37 cellular contexts compared by ENCODE assay signal in genomic region chr6:100514603-100515002, GRCh38. TPM values are rescaled to one million over a fixed set of nuclear protein-coding genes. Genes with fewer than 3 reads are reported as not detected.
"Had no signal": no experiment of that assay in that cellular context is flagged by ENCODE, and none has a peak within 500 bp of the region (broad histone marks: within the 10 kb centered on the region; RNA-seq: fewer than 3 reads in every experiment).

No MANE protein-coding gene starts in this region.

- H3K9me3 Mint-ChIP-seq: activated B cell treated with CpG ODN at 0.5 μM for 24 hours; activated CD4-positive, alpha-beta memory T cell treated with anti-CD3 and anti-CD28 coated beads for 36 hours; activated CD4-positive, alpha-beta T cell treated with anti-CD3 and anti-CD28 coated beads, Interleukin-2, amount 10 ng/mL, durations not matched to agents 24 days and 14 days; activated CD8-positive, alpha-beta T cell treated with anti-CD3 and anti-CD28 coated beads for 36 hours; activated naive CD4-positive, alpha-beta T cell treated with anti-CD3 and anti-CD28 coated beads for 36 hours; activated naive CD4-positive, alpha-beta T cell treated with anti-CD3 and anti-CD28 coated beads, Interleukin-2, amount 50 U/mL, for 72 hours; activated T-cell treated with anti-CD3 and anti-CD28 coated beads, Interleukin-2, amount 50 U/mL, for 4 hours; activated T-cell treated with anti-CD3 and anti-CD28 coated beads, Interleukin-2, amount 50 U/mL, for 72 hours; activated T-helper 1 cell treated with anti-CD3 and anti-CD28 coated beads, Interleukin-12 subunit alpha, Interleukin-12 subunit beta, Interleukin-2, Interleukin-4 antibody, amounts not matched to agents 30 ng/mL and 10 ng/mL and 1 ng/mL, durations not matched to agents 14 hours and 24 hours and 36 hours; T-helper 2 cell treated with Interferon-gamma antibody and Interleukin-4, amounts not matched to agents 5 μg/mL and 100 μg/mL, for 36 hours had no signal

- H3K9me3 ChIP-seq: adrenal gland, body of pancreas, breast epithelium, colonic mucosa had no signal

- H3K27me3 Mint-ChIP-seq: activated B cell treated with CpG ODN at 0.5 μM for 24 hours; activated CD4-positive, alpha-beta memory T cell treated with anti-CD3 and anti-CD28 coated beads for 36 hours; activated CD4-positive, alpha-beta T cell treated with anti-CD3 and anti-CD28 coated beads, Interleukin-2, amount 10 ng/mL, durations not matched to agents 24 days and 14 days; activated CD8-positive, alpha-beta T cell treated with anti-CD3 and anti-CD28 coated beads for 36 hours; activated naive CD8-positive, alpha-beta T cell treated with anti-CD3 and anti-CD28 coated beads for 36 hours; activated T-helper 17 cell treated with anti-CD3 and anti-CD28 coated beads, Interleukin-2, amount 50 U/mL, for 72 hours had no signal

- H3K27ac Mint-ChIP-seq: activated B cell treated with CpG ODN at 0.5 μM for 24 hours; activated CD4-positive, alpha-beta memory T cell treated with anti-CD3 and anti-CD28 coated beads for 36 hours; activated CD4-positive, alpha-beta T cell treated with anti-CD3 and anti-CD28 coated beads, Interleukin-2, amount 10 ng/mL, durations not matched to agents 24 days and 14 days; activated CD8-positive, alpha-beta T cell treated with anti-CD3 and anti-CD28 coated beads for 36 hours; activated naive CD4-positive, alpha-beta T cell treated with anti-CD3 and anti-CD28 coated beads for 36 hours; activated naive CD4-positive, alpha-beta T cell treated with anti-CD3 and anti-CD28 coated beads, Interleukin-2, amount 50 U/mL, for 72 hours; activated naive CD8-positive, alpha-beta T cell treated with anti-CD3 and anti-CD28 coated beads for 36 hours; activated T-cell treated with anti-CD3 and anti-CD28 coated beads, Interleukin-2, amount 50 U/mL, for 72 hours; activated T-helper 1 cell treated with anti-CD3 and anti-CD28 coated beads, Interleukin-12 subunit alpha, Interleukin-12 subunit beta, Interleukin-2, Interleukin-4 antibody, amounts not matched to agents 30 ng/mL and 10 ng/mL and 1 ng/mL, durations not matched to agents 14 hours and 24 hours and 36 hours; activated T-helper 17 cell treated with anti-CD3 and anti-CD28 coated beads, Interleukin-2, amount 50 U/mL, for 72 hours; T-helper 2 cell treated with Interferon-gamma antibody and Interleukin-4, amounts not matched to agents 5 μg/mL and 100 μg/mL, for 36 hours had no signal

- H3K27me3 ChIP-seq: adrenal gland, body of pancreas, brain microvascular endothelial cell, breast epithelium, colonic mucosa had no signal

- DNase-seq: activated B cell treated with CpG ODN at 0.5 μM for 24 hours; activated CD4-positive, alpha-beta memory T cell treated with anti-CD3 and anti-CD28 coated beads for 36 hours; activated CD4-positive, alpha-beta T cell treated with anti-CD3 and anti-CD28 coated beads for 4 hours; activated CD4-positive, alpha-beta T cell treated with anti-CD3 and anti-CD28 coated beads, Interleukin-2, amount 10 ng/mL, durations not matched to agents 24 days and 14 days; activated CD4-positive, alpha-beta T cell treated with anti-CD3 and anti-CD28 coated beads, Interleukin-2, amount 50 U/mL, for 1 hour; activated CD4-positive, alpha-beta T cell treated with anti-CD3 and anti-CD28 coated beads, Interleukin-2, amount 50 U/mL, for 4 hours; activated CD4-positive, CD25-positive, alpha-beta regulatory T cell treated with anti-CD3 and anti-CD28 coated beads, Interleukin-2, amount 50 U/mL, for 72 hours; activated CD8-positive, alpha-beta memory T cell treated with anti-CD3 and anti-CD28 coated beads, Interleukin-2, amount 50 U/mL, for 4 hours; activated CD8-positive, alpha-beta T cell treated with anti-CD3 and anti-CD28 coated beads for 36 hours; activated effector memory CD4-positive, alpha-beta T cell treated with anti-CD3 and anti-CD28 coated beads, Interleukin-2, amount 50 U/mL, for 16 hours; activated gamma-delta T cell treated with Interleukin-2 at 50 U/mL for 16 hours; activated naive CD4-positive, alpha-beta T cell; activated naive CD4-positive, alpha-beta T cell treated with anti-CD3 and anti-CD28 coated beads for 36 hours; activated naive CD4-positive, alpha-beta T cell treated with anti-CD3 and anti-CD28 coated beads, Interleukin-2, amount 50 U/mL, for 16 hours; activated naive CD8-positive, alpha-beta T cell treated with anti-CD3 and anti-CD28 coated beads for 36 hours; activated T-cell treated with anti-CD3 and anti-CD28 coated beads for 4 hours; activated T-cell treated with anti-CD3 and anti-CD28 coated beads, Interleukin-2, amount 50 U/mL, for 1 hour; activated T-cell treated with anti-CD3 and anti-CD28 coated beads, Interleukin-2, amount 50 U/mL, for 4 hours; activated T-cell treated with anti-CD3 and anti-CD28 coated beads, Interleukin-2, amount 50 U/mL, for 72 hours; adrenal gland; amniotic stem cell; aorta; body of pancreas; brain microvascular endothelial cell; central memory CD4-positive, alpha-beta T cell; cerebellar nuclear complex; colonic mucosa; T-helper 2 cell; T-helper 9 cell had no signal

- H3K4me3 Mint-ChIP-seq: activated B cell treated with CpG ODN at 0.5 μM for 24 hours; activated CD4-positive, alpha-beta memory T cell treated with anti-CD3 and anti-CD28 coated beads for 36 hours; activated CD4-positive, alpha-beta T cell treated with anti-CD3 and anti-CD28 coated beads, Interleukin-2, amount 10 ng/mL, durations not matched to agents 24 days and 14 days; activated CD8-positive, alpha-beta T cell treated with anti-CD3 and anti-CD28 coated beads for 36 hours; activated naive CD4-positive, alpha-beta T cell treated with anti-CD3 and anti-CD28 coated beads for 36 hours; activated naive CD8-positive, alpha-beta T cell treated with anti-CD3 and anti-CD28 coated beads for 36 hours; activated T-cell treated with anti-CD3 and anti-CD28 coated beads, Interleukin-2, amount 50 U/mL, for 4 hours; activated T-cell treated with anti-CD3 and anti-CD28 coated beads, Interleukin-2, amount 50 U/mL, for 72 hours; activated T-helper 1 cell treated with anti-CD3 and anti-CD28 coated beads, Interleukin-12 subunit alpha, Interleukin-12 subunit beta, Interleukin-2, Interleukin-4 antibody, amounts not matched to agents 30 ng/mL and 10 ng/mL and 1 ng/mL, durations not matched to agents 14 hours and 24 hours and 36 hours; activated T-helper 17 cell treated with anti-CD3 and anti-CD28 coated beads, Interleukin-2, amount 50 U/mL, for 72 hours; T-helper 2 cell treated with Interferon-gamma antibody and Interleukin-4, amounts not matched to agents 5 μg/mL and 100 μg/mL, for 36 hours had no signal

- H3K4me1 Mint-ChIP-seq: activated B cell treated with CpG ODN at 0.5 μM for 24 hours; activated CD4-positive, alpha-beta T cell treated with anti-CD3 and anti-CD28 coated beads, Interleukin-2, amount 10 ng/mL, durations not matched to agents 24 days and 14 days; activated naive CD8-positive, alpha-beta T cell treated with anti-CD3 and anti-CD28 coated beads for 36 hours; activated T-helper 17 cell treated with anti-CD3 and anti-CD28 coated beads, Interleukin-2, amount 50 U/mL, for 72 hours had no signal

- ATAC-seq: activated CD8-positive, alpha-beta T cell treated with anti-CD3 and anti-CD28 coated beads for 36 hours; activated naive CD4-positive, alpha-beta T cell treated with anti-CD3 and anti-CD28 coated beads, Interleukin-2, amount 50 U/mL, for 72 hours; activated T-cell treated with anti-CD3 and anti-CD28 coated beads, Interleukin-2, amount 50 U/mL, for 4 hours; activated T-cell treated with anti-CD3 and anti-CD28 coated beads, Interleukin-2, amount 50 U/mL, for 72 hours; activated T-helper 17 cell treated with anti-CD3 and anti-CD28 coated beads, Interleukin-2, amount 50 U/mL, for 72 hours; body of pancreas had no signal

- H3K27ac ChIP-seq: adrenal gland, body of pancreas, brain microvascular endothelial cell, breast epithelium, colonic mucosa, VCaP had no signal

- H3K4me1 ChIP-seq: adrenal gland, breast epithelium, colonic mucosa had no signal

RNA-seq across cellular contexts. Expression of gene SIM1, which starts 49.9 kb away (rescaled TPM):
- total RNA-seq: activated B cell treated with CpG ODN at 0.5 μM for 24 hours; activated CD4-positive, alpha-beta memory T cell treated with anti-CD3 and anti-CD28 coated beads for 36 hours; activated CD4-positive, alpha-beta T cell treated with anti-CD3 and anti-CD28 coated beads, Interleukin-2, amount 10 ng/mL, durations not matched to agents 24 days and 14 days; activated CD8-positive, alpha-beta memory T cell treated with anti-CD3 and anti-CD28 coated beads for 36 hours; activated CD8-positive, alpha-beta T cell treated with anti-CD3 and anti-CD28 coated beads for 36 hours; activated naive CD4-positive, alpha-beta T cell treated with anti-CD3 and anti-CD28 coated beads for 36 hours; activated naive CD4-positive, alpha-beta T cell treated with anti-CD3 and anti-CD28 coated beads, Interleukin-2, amount 50 U/mL, for 72 hours; activated naive CD8-positive, alpha-beta T cell treated with anti-CD3 and anti-CD28 coated beads for 36 hours; activated T-cell treated with anti-CD3 and anti-CD28 coated beads, Interleukin-2, amount 50 U/mL, for 4 hours; activated T-helper 17 cell treated with anti-CD3 and anti-CD28 coated beads, Interleukin-2, amount 50 U/mL, for 72 hours; adrenal gland; astrocyte had no signal
